Comparison of ENCODE assay signal across 1 cellular context in genomic region chr1:198763298-198763714, GRCh38.
TF ChIP-seq lines count a peak whose summit lies in the region.

No MANE protein-coding gene starts in this region.

TF ChIP-seq in HEK293, 187 proteins besides CTCF, POLR2A, EP300 and RAD21 (continued from another document and continues in another):
- TF ChIP-seq ZNF362 (tag by site-specific recombination; IDR thresholded peaks at IDR 0.05): peak; percentile 86; the same call in 1 of the 2 replicates
- TF ChIP-seq PRDM4 (tag by site-specific recombination; IDR thresholded peaks at IDR 0.05): peak; percentile 92
- peak; percentile 87 for TF ChIP-seq ZNF366 (tag by site-specific recombination; conservative IDR thresholded peaks at IDR 0.05)
- TF ChIP-seq GFI1B (tag by site-specific recombination; IDR thresholded peaks at IDR 0.05): peak; percentile 97
- TF ChIP-seq ZNF184 (tag by site-specific recombination; IDR thresholded peaks at IDR 0.05): peak; percentile 67; the same call in 1 of the 2 replicates
- TF ChIP-seq ZNF529 (tag by site-specific recombination; IDR thresholded peaks at IDR 0.05; ENCODE audit: insufficient replicate concordance): peak; percentile 31
- TF ChIP-seq ZNF341 (tag by site-specific recombination; IDR thresholded peaks at IDR 0.05; ENCODE audit: low read depth): no peak
- no peak for TF ChIP-seq ZNF623 (tag by site-specific recombination; IDR thresholded peaks at IDR 0.05)
- peak; percentile 87; the same call in 1 of the 2 replicates for TF ChIP-seq ZSCAN23 (tag by site-specific recombination; IDR thresholded peaks at IDR 0.05)
- peak; percentile 86 for TF ChIP-seq MZF1 (tag by site-specific recombination; IDR thresholded peaks at IDR 0.05; ENCODE audit: borderline replicate concordance)
- no peak for TF ChIP-seq ZNF280D (tag by site-specific recombination; IDR thresholded peaks at IDR 0.05)
- peak; percentile 89 for TF ChIP-seq KLF10 (tag by site-specific recombination; IDR thresholded peaks at IDR 0.05)
- TF ChIP-seq TRIM28 (IDR thresholded peaks at IDR 0.05; ENCODE audit: borderline replicate concordance, low read length): no peak
- no peak for TF ChIP-seq ZNF416 (tag by site-specific recombination; IDR thresholded peaks at IDR 0.05)
- no peak; the same call in 1 of the 2 replicates for TF ChIP-seq ZBTB21 (tag by site-specific recombination; IDR thresholded peaks at IDR 0.05)
- TF ChIP-seq ZNF76 (tag by site-specific recombination; IDR thresholded peaks at IDR 0.05; ENCODE audit: borderline replicate concordance, low read depth): peak; percentile 28; the same call in 1 of the 2 replicates
- no peak for TF ChIP-seq HOXC10 (CRISPR knock-in tag; IDR thresholded peaks at IDR 0.05)
- TF ChIP-seq ZNF24 (tag by site-specific recombination; IDR thresholded peaks at IDR 0.05): peak; percentile 98
- peak; percentile 77 for TF ChIP-seq ZNF596 (tag by site-specific recombination; IDR thresholded peaks at IDR 0.05)
- peak; percentile 66; the same call in 1 of the 2 replicates for TF ChIP-seq ZBTB48 (tag by site-specific recombination; IDR thresholded peaks at IDR 0.05)
- TF ChIP-seq ZNF670 (tag by site-specific recombination; IDR thresholded peaks at IDR 0.05; ENCODE audit: low read depth): no peak
- no peak for TF ChIP-seq KLF9 (tag by site-specific recombination; IDR thresholded peaks at IDR 0.05; ENCODE audit: low read depth)
- TF ChIP-seq ZNF561 (tag by site-specific recombination; IDR thresholded peaks at IDR 0.05; ENCODE audit: borderline replicate concordance): peak; percentile 96
- TF ChIP-seq ZEB2 (tag by site-specific recombination; IDR thresholded peaks at IDR 0.05): peak; percentile 99
- TF ChIP-seq ZSCAN16 (tag by site-specific recombination; IDR thresholded peaks at IDR 0.05): no peak
- peak; percentile 85 for TF ChIP-seq ZNF660 (tag by site-specific recombination; IDR thresholded peaks at IDR 0.05)
- peak; percentile 85 for TF ChIP-seq BCL11B (tag by site-specific recombination; IDR thresholded peaks at IDR 0.05; ENCODE audit: low read depth)
- TF ChIP-seq KLF16 (tag by site-specific recombination; IDR thresholded peaks at IDR 0.05): 0 out of 2 replicates have a peak, but pooled peaks have one; percentile 64
- TF ChIP-seq ZNF18 (tag by site-specific recombination; IDR thresholded peaks at IDR 0.05): peak; percentile 93
- TF ChIP-seq ZFP69B (tag by site-specific recombination; IDR thresholded peaks at IDR 0.05): no peak; the same call in 1 of the 2 replicates
- 0 out of 2 replicates have a peak, but pooled peaks have one; percentile 81 for TF ChIP-seq ZNF19 (tag by site-specific recombination; IDR thresholded peaks at IDR 0.05; ENCODE audit: low read depth)
- peak; percentile 77; the same call in 1 of the 2 replicates for TF ChIP-seq ZFP37 (tag by site-specific recombination; IDR thresholded peaks at IDR 0.05)
- peak; percentile 88 for TF ChIP-seq OSR2 (tag by site-specific recombination; IDR thresholded peaks at IDR 0.05)
- TF ChIP-seq ZNF449 (tag by site-specific recombination; IDR thresholded peaks at IDR 0.05): peak; percentile 71; the same call in 1 of the 2 replicates
- TF ChIP-seq ZBTB1 (tag by site-specific recombination; IDR thresholded peaks at IDR 0.05): peak; percentile 86
- TF ChIP-seq PRDM10 (tag by site-specific recombination; IDR thresholded peaks at IDR 0.05): peak; percentile 62
- no peak for TF ChIP-seq ZNF114 (tag by site-specific recombination; IDR thresholded peaks at IDR 0.05)
- no peak for TF ChIP-seq TCF7L2 (IDR thresholded peaks at IDR 0.05; ENCODE audit: borderline replicate concordance, low read depth, low read length)
- peak; percentile 96 for TF ChIP-seq IKZF3 (tag by site-specific recombination; IDR thresholded peaks at IDR 0.05)
- peak; percentile 99 for TF ChIP-seq ZNF843 (tag by site-specific recombination; IDR thresholded peaks at IDR 0.05)
- TF ChIP-seq KLF1 (tag by site-specific recombination; IDR thresholded peaks at IDR 0.05): 0 out of 2 replicates have a peak, but pooled peaks have one; percentile 25
- TF ChIP-seq ZNF600 (tag by site-specific recombination; IDR thresholded peaks at IDR 0.05): no peak
- TF ChIP-seq ZNF37A (tag by site-specific recombination; IDR thresholded peaks at IDR 0.05): peak; percentile 48; the same call in 1 of the 2 replicates
- TF ChIP-seq ZNF580 (tag by site-specific recombination; IDR thresholded peaks at IDR 0.05): peak; percentile 86
- TF ChIP-seq SP2 (tag by site-specific recombination; IDR thresholded peaks at IDR 0.05): peak; percentile 52
- peak; percentile 99 for TF ChIP-seq ZNF639 (tag by site-specific recombination; IDR thresholded peaks at IDR 0.05)
- TF ChIP-seq ZNF610 (tag by site-specific recombination; IDR thresholded peaks at IDR 0.05; ENCODE audit: borderline replicate concordance): 0 out of 2 replicates have a peak, but pooled peaks have one; percentile 25
- 0 out of 2 replicates have a peak, but pooled peaks have one; percentile 39 for TF ChIP-seq ZNF324 (tag by site-specific recombination; IDR thresholded peaks at IDR 0.05)
- peak; percentile 63 for TF ChIP-seq ZSCAN4 (tag by site-specific recombination; IDR thresholded peaks at IDR 0.05)
- TF ChIP-seq ZNF138 (tag by site-specific recombination; IDR thresholded peaks at IDR 0.05; ENCODE audit: borderline replicate concordance): no peak
- peak; percentile 96 for TF ChIP-seq GLI2 (tag by site-specific recombination; IDR thresholded peaks at IDR 0.05; ENCODE audit: borderline replicate concordance, low read depth)
- peak; percentile 81 for TF ChIP-seq GLIS1 (tag by site-specific recombination; IDR thresholded peaks at IDR 0.05)
